ENCODE assay signal across 8 cellular contexts in genomic region chr6:11207199-11207968, GRCh38. TPM values are rescaled to one million over a fixed set of nuclear protein-coding genes. Genes with fewer than 3 reads are reported as not detected.
DNase-seq lines count a peak whose midpoint lies in the region; ATAC-seq and TF ChIP-seq lines count a peak whose summit lies in the region.

No MANE protein-coding gene starts in this region.

- H3K27me3 ChIP-seq in hepatocyte (no peaks in the 10 kb centered on the region), MM.1S (replicated peaks; ENCODE audit: insufficient read depth, low read length) (no peaks in the 10 kb centered on the region)

- H3K9me2 ChIP-seq in hepatocyte (replicated peaks; ENCODE audit: insufficient read depth) (no peaks in the 10 kb centered on the region), MM.1S (replicated peaks; ENCODE audit: insufficient read depth, low read length) (no peaks in the 10 kb centered on the region)

- H3K27me3 Mint-ChIP-seq in T-helper 1 cell treated with Interleukin-12 subunit alpha and Interleukin-12 subunit beta and Interleukin-4 antibody, amounts not matched to agents 30 μg/mL and 1 μg/mL, for 36 hours (ENCODE audit: low read depth), result no peaks in the 10 kb centered on the region
- no peaks in the 10 kb centered on the region for H3K27me3 Mint-ChIP-seq in activated naive CD8-positive, alpha-beta T cell treated with anti-CD3 and anti-CD28 coated beads, Interleukin-2, amount 10 ng/mL, durations not matched to agents 7 days and 5 days

- H3K36me3 ChIP-seq in hepatocyte (replicated peaks; ENCODE audit: insufficient read depth, low read depth) (no peaks in the 10 kb centered on the region), MM.1S (replicated peaks; ENCODE audit: insufficient read depth, low read length) (no peaks in the 10 kb centered on the region)

- H4K20me1 ChIP-seq in hepatocyte (ENCODE audit: insufficient read depth, poor library complexity, severe bottlenecking) (no peaks in the 10 kb centered on the region), MM.1S (ENCODE audit: insufficient read depth, low read length) (no peaks in the 10 kb centered on the region)

- H3K27ac ChIP-seq in hepatocyte, result peak overlapping the region; percentile 94
- no peak overlapping the region for H3K27ac ChIP-seq in MM.1S (ENCODE audit: low read length)

- H3K4me1 ChIP-seq in hepatocyte (ENCODE audit: insufficient read depth) (peaks cover 29% of the 10 kb centered on the region), MM.1S (ENCODE audit: low read length) (no peaks in the 10 kb centered on the region)

- H3F3A ChIP-seq in MM.1S (ENCODE audit: insufficient read depth, low read length), result no peaks in the 10 kb centered on the region

- H2AFZ ChIP-seq in hepatocyte (no peak overlapping the region), MM.1S (ENCODE audit: low read length) (no peak overlapping the region)

- H3K27ac Mint-ChIP-seq in T-helper 1 cell treated with Interleukin-12 subunit alpha and Interleukin-12 subunit beta and Interleukin-4 antibody, amounts not matched to agents 30 μg/mL and 1 μg/mL, for 36 hours, result peak overlapping the region; percentile 27
- peak overlapping the region; percentile 78 for H3K27ac Mint-ChIP-seq in activated naive CD8-positive, alpha-beta T cell treated with anti-CD3 and anti-CD28 coated beads, Interleukin-2, amount 10 ng/mL, durations not matched to agents 7 days and 5 days

- no peak for TF ChIP-seq CTCF in hepatocyte (IDR thresholded peaks at IDR 0.05; ENCODE audit: poor library complexity)
- TF ChIP-seq CTCF in MM.1S (IDR thresholded peaks at IDR 0.05; ENCODE audit: low read length), result no peak

- DNase-seq in T-helper 1 cell (no peak), hepatocyte (ENCODE audit: low spot score) (peak; percentile 86), smooth muscle cell of the brain vasculature (ENCODE audit: low read depth, low spot score) (peak; percentile 37), MM.1S (no peak), SHP77 (lab: John Stamatoyannopoulos, UW) (no peak)
- no peak for DNase-seq in activated naive CD8-positive, alpha-beta T cell treated with anti-CD3 and anti-CD28 coated beads, Interleukin-2, amount 10 ng/mL, durations not matched to agents 7 days and 5 days

- ATAC-seq in activated naive CD8-positive, alpha-beta T cell treated with anti-CD3 and anti-CD28 coated beads, Interleukin-2, amount 10 ng/mL, durations not matched to agents 7 days and 5 days (ENCODE audit: low read depth), result no peak
- ATAC-seq in GM18517 (IDR thresholded peaks at IDR 0.05; ENCODE audit: unreplicated experiment), result no peak

- H3K9ac ChIP-seq in MM.1S (ENCODE audit: low read length), result no peak overlapping the region

- peaks cover 56% of the 10 kb centered on the region for H3K36me3 Mint-ChIP-seq in T-helper 1 cell treated with Interleukin-12 subunit alpha and Interleukin-12 subunit beta and Interleukin-4 antibody, amounts not matched to agents 30 μg/mL and 1 μg/mL, for 36 hours (ENCODE audit: low read depth)
- peaks cover 69% of the 10 kb centered on the region for H3K36me3 Mint-ChIP-seq in activated naive CD8-positive, alpha-beta T cell treated with anti-CD3 and anti-CD28 coated beads, Interleukin-2, amount 10 ng/mL, durations not matched to agents 7 days and 5 days

- no peaks in the 10 kb centered on the region for H3K9me3 Mint-ChIP-seq in T-helper 1 cell treated with Interleukin-12 subunit alpha and Interleukin-12 subunit beta and Interleukin-4 antibody, amounts not matched to agents 30 μg/mL and 1 μg/mL, for 36 hours
- H3K9me3 Mint-ChIP-seq in activated naive CD8-positive, alpha-beta T cell treated with anti-CD3 and anti-CD28 coated beads, Interleukin-2, amount 10 ng/mL, durations not matched to agents 7 days and 5 days, result no peaks in the 10 kb centered on the region

- H3K4me1 Mint-ChIP-seq in T-helper 1 cell treated with Interleukin-12 subunit alpha and Interleukin-12 subunit beta and Interleukin-4 antibody, amounts not matched to agents 30 μg/mL and 1 μg/mL, for 36 hours (ENCODE audit: low read depth), result peaks cover 59% of the 10 kb centered on the region
- peaks cover 78% of the 10 kb centered on the region for H3K4me1 Mint-ChIP-seq in activated naive CD8-positive, alpha-beta T cell treated with anti-CD3 and anti-CD28 coated beads, Interleukin-2, amount 10 ng/mL, durations not matched to agents 7 days and 5 days

- H3K4me2 ChIP-seq in hepatocyte (peak overlapping the region; percentile 9), MM.1S (ENCODE audit: low read depth, low read length) (no peak overlapping the region)

- H3K79me2 ChIP-seq in hepatocyte (peaks cover 32% of the 10 kb centered on the region), MM.1S (ENCODE audit: low read length) (no peaks in the 10 kb centered on the region)

- H3K9me3 ChIP-seq in hepatocyte (ENCODE audit: low read depth) (no peaks in the 10 kb centered on the region), MM.1S (replicated peaks; ENCODE audit: insufficient read depth, low read length) (no peaks in the 10 kb centered on the region)

- no peak overlapping the region for H3K4me3 Mint-ChIP-seq in T-helper 1 cell treated with Interleukin-12 subunit alpha and Interleukin-12 subunit beta and Interleukin-4 antibody, amounts not matched to agents 30 μg/mL and 1 μg/mL, for 36 hours
- no peak overlapping the region for H3K4me3 Mint-ChIP-seq in activated naive CD8-positive, alpha-beta T cell treated with anti-CD3 and anti-CD28 coated beads, Interleukin-2, amount 10 ng/mL, durations not matched to agents 7 days and 5 days

- WGBS in hepatocyte (ENCODE audit: low lambda C conversion rate, missing lambda C conversion rate), result 58% methylated on average over 5 of the region's 5 CpGs

- POLR2A ChIA-PET in activated naive CD8-positive, alpha-beta T cell treated with anti-CD3 and anti-CD28 coated beads, Interleukin-2, amount 10 ng/mL, durations not matched to agents 7 days and 5 days (lab: Charles Lee), result interaction anchor here (1.6 to 3.0 kb wide), 3 partner anchors 8 to 24 kb away, joined by 4 to 13 read pairs (median 5); partner anchors contain the start of gene NEDD9

- H3K4me3 ChIP-seq in hepatocyte (no peak overlapping the region), MM.1S (ENCODE audit: low read length) (no peak overlapping the region)

RNA-seq across cellular contexts. Expression of gene NEDD9, which starts 25.1 kb away (rescaled TPM):
- 10 to 100 TPM; 72.2 to 80.8 TPM for total RNA-seq in activated naive CD8-positive, alpha-beta T cell treated with anti-CD3 and anti-CD28 coated beads, Interleukin-2, amount 10 ng/mL, durations not matched to agents 7 days and 5 days
- total RNA-seq in hepatocyte, result 55.1 and 57.3 TPM in 2 replicates
- 59.3 and 67.1 TPM in 2 replicates for polyA plus RNA-seq in hepatocyte

Comparison
In these comparisons a context has a peak if more than half of its experiments do, and no peak if none do; other contexts are left out.
1. DNase-seq: peak in hepatocyte (single experiment) and smooth muscle cell of the brain vasculature (single experiment); none in T-helper 1 cell (0 of 5), activated naive CD8-positive, alpha-beta T cell treated with anti-CD3 and anti-CD28 coated beads, Interleukin-2, amount 10 ng/mL, durations not matched to agents 7 days and 5 days (single experiment), MM.1S (single experiment) and SHP77 (0 of 2).